1 cellular context compared by ENCODE assay signal in genomic region chr4:61520688-61521160, GRCh38.
A peak's percentile ranks its signal among the peaks of the same experiment; 100 is the strongest.
TF ChIP-seq lines count a peak whose summit lies in the region.

No MANE protein-coding gene starts in this region.

TF ChIP-seq in GM23338, 12 proteins besides CTCF, POLR2A, EP300 and RAD21:
- TF ChIP-seq REST (IDR thresholded peaks at IDR 0.05; ENCODE audit: unreplicated experiment) (no peak), JUNB (IDR thresholded peaks at IDR 0.05; ENCODE audit: unreplicated experiment) (no peak), POLR2AphosphoS5 (IDR thresholded peaks at IDR 0.05; ENCODE audit: low read depth) (no peak), ZNF114 (CRISPR knock-in tag; IDR thresholded peaks at IDR 0.05) (peak; percentile 65; the same call in 1 of the 2 replicates)
